In the genomic region with DNA sequence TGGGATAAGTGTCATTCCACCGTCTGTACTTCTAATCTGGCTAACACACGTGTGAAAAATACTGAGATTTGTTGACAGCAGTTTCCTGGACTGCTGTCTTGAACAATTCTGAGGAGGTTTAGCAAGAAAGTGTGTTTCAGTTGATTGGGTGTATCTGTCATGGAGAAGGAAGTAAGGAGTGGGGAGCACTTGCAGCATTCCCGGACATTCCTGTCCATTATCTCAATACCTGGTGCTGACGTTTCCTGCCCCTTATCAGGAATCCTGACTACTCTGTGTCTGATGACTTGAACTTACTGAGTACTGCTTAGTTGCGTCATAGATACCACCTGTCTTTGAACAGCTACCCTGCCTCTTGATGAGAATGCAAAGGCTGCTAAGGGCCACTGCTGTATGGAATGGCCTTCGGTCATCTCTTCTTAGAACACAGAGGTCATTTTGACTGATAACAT, we compare ENCODE assay signal across 1 cellular context.
TF ChIP-seq lines count a peak whose summit lies in the region.

No MANE protein-coding gene starts in this region.

TF ChIP-seq in K562, 482 proteins besides CTCF, POLR2A, EP300 and RAD21 (continued from another document):
- TF ChIP-seq HDAC2 (IDR thresholded peaks at IDR 0.05) (no peak), RBFOX2 (IDR thresholded peaks at IDR 0.05; ENCODE audit: low read depth, low read length) (no peak), TGIF2 (CRISPR knock-in tag; IDR thresholded peaks at IDR 0.05) (no peak), TAL1 (IDR thresholded peaks at IDR 0.05) (peak; percentile 33), ARID2 (IDR thresholded peaks at IDR 0.05) (no peak), ZNF75A (CRISPR knock-in tag; IDR thresholded peaks at IDR 0.05) (no peak), CREM (IDR thresholded peaks at IDR 0.05; ENCODE audit: low read depth) (peak; percentile 32), ZNF79 (CRISPR knock-in tag; IDR thresholded peaks at IDR 0.05; ENCODE audit: low read depth) (no peak), NUFIP1 (IDR thresholded peaks at IDR 0.05; ENCODE audit: partially characterized antibody) (no peak), ETV6 (IDR thresholded peaks at IDR 0.05; ENCODE audit: borderline replicate concordance in 1 of 2, low read depth in 2 of 2, low read length in 1 of 2) (no peak), ETV6 (CRISPR knock-in tag; IDR thresholded peaks at IDR 0.05; ENCODE audit: borderline replicate concordance) (no peak), ZNF311 (CRISPR knock-in tag; IDR thresholded peaks at IDR 0.05) (no peak), JUNB (CRISPR knock-in tag; conservative IDR thresholded peaks at IDR 0.05) (no peak), ATF7 (IDR thresholded peaks at IDR 0.05) (0 out of 2 replicates have a peak, but pooled peaks have one; percentile 15), SIN3B (IDR thresholded peaks at IDR 0.05; ENCODE audit: low read depth) (no peak), HNRNPL (IDR thresholded peaks at IDR 0.05; ENCODE audit: low read depth, low read length) (no peak), HDAC6 (IDR thresholded peaks at IDR 0.05; ENCODE audit: low read depth, low read length) (no peak), ZSCAN32 (CRISPR knock-in tag; IDR thresholded peaks at IDR 0.05) (no peak), TBL1XR1 (IDR thresholded peaks at IDR 0.05; ENCODE audit: low read length in 2 of 2) (no peak), TAF7 (tag; IDR thresholded peaks at IDR 0.05) (no peak), ZNF717 (CRISPR knock-in tag; IDR thresholded peaks at IDR 0.05) (no peak), ZKSCAN3 (CRISPR knock-in tag; IDR thresholded peaks at IDR 0.05) (no peak), SRSF7 (optimal IDR thresholded peaks at IDR 0.05; ENCODE audit: low read depth, low read length) (no peak), POLR2AphosphoS2 (IDR thresholded peaks at IDR 0.05; ENCODE audit: low read length) (no peak), FOXJ2 (tag; IDR thresholded peaks at IDR 0.05) (no peak), GATAD2A (IDR thresholded peaks at IDR 0.05) (no peak), CC2D1A (IDR thresholded peaks at IDR 0.05) (no peak), SRSF1 (IDR thresholded peaks at IDR 0.05; ENCODE audit: low read depth, low read length) (no peak), RBBP5 (IDR thresholded peaks at IDR 0.05; ENCODE audit: borderline replicate concordance, insufficient read depth, low read length, poor library complexity, severe bottlenecking) (no peak), KAT2B (IDR thresholded peaks at IDR 0.05; ENCODE audit: low read depth, low read length) (no peak), ZNF696 (CRISPR knock-in tag; conservative IDR thresholded peaks at IDR 0.05) (no peak), BRCA1 (IDR thresholded peaks at IDR 0.05) (no peak), BRCA1 (CRISPR knock-in tag; IDR thresholded peaks at IDR 0.05) (no peak), MCM3 (IDR thresholded peaks at IDR 0.05) (no peak), EP400 (IDR thresholded peaks at IDR 0.05) (no peak), TAF1 (IDR thresholded peaks at IDR 0.05; ENCODE audit: control insufficient read depth, extremely low read depth, insufficient read depth, low read length, severe bottlenecking) (no peak), CBX5 (IDR thresholded peaks at IDR 0.05; ENCODE audit: borderline replicate concordance, low read depth) (no peak), CBX8 (IDR thresholded peaks at IDR 0.05; ENCODE audit: borderline replicate concordance, extremely low read depth, low read depth, low read length, poor library complexity, severe bottlenecking) (no peak), DIDO1 (tag; IDR thresholded peaks at IDR 0.05; ENCODE audit: low read depth) (no peak), CHD1 (IDR thresholded peaks at IDR 0.05; ENCODE audit: low read length) (no peak), EHMT2 (IDR thresholded peaks at IDR 0.05) (no peak), HNRNPLL (IDR thresholded peaks at IDR 0.05; ENCODE audit: low read depth, low read length, poor library complexity, severe bottlenecking) (no peak), STAT5B (CRISPR knock-in tag; IDR thresholded peaks at IDR 0.05) (no peak), ZBTB17 (CRISPR knock-in tag; IDR thresholded peaks at IDR 0.05) (no peak)
- TF ChIP-seq, protein P1, sequence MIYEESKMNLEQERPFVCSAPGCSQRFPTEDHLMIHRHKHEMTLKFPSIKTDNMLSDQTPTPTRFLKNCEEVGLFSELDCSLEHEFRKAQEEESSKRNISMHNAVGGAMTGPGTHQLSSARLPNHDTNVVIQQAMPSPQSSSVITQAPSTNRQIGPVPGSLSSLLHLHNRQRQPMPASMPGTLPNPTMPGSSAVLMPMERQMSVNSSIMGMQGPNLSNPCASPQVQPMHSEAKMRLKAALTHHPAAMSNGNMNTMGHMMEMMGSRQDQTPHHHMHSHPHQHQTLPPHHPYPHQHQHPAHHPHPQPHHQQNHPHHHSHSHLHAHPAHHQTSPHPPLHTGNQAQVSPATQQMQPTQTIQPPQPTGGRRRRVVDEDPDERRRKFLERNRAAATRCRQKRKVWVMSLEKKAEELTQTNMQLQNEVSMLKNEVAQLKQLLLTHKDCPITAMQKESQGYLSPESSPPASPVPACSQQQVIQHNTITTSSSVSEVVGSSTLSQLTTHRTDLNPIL (CRISPR knock-in tag; IDR thresholded peaks at IDR 0.05) = no peak
- TF ChIP-seq, protein P2, sequence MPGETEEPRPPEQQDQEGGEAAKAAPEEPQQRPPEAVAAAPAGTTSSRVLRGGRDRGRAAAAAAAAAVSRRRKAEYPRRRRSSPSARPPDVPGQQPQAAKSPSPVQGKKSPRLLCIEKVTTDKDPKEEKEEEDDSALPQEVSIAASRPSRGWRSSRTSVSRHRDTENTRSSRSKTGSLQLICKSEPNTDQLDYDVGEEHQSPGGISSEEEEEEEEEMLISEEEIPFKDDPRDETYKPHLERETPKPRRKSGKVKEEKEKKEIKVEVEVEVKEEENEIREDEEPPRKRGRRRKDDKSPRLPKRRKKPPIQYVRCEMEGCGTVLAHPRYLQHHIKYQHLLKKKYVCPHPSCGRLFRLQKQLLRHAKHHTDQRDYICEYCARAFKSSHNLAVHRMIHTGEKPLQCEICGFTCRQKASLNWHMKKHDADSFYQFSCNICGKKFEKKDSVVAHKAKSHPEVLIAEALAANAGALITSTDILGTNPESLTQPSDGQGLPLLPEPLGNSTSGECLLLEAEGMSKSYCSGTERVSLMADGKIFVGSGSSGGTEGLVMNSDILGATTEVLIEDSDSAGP (CRISPR knock-in tag; IDR thresholded peaks at IDR 0.05) = no peak
- TF ChIP-seq, protein P3, sequence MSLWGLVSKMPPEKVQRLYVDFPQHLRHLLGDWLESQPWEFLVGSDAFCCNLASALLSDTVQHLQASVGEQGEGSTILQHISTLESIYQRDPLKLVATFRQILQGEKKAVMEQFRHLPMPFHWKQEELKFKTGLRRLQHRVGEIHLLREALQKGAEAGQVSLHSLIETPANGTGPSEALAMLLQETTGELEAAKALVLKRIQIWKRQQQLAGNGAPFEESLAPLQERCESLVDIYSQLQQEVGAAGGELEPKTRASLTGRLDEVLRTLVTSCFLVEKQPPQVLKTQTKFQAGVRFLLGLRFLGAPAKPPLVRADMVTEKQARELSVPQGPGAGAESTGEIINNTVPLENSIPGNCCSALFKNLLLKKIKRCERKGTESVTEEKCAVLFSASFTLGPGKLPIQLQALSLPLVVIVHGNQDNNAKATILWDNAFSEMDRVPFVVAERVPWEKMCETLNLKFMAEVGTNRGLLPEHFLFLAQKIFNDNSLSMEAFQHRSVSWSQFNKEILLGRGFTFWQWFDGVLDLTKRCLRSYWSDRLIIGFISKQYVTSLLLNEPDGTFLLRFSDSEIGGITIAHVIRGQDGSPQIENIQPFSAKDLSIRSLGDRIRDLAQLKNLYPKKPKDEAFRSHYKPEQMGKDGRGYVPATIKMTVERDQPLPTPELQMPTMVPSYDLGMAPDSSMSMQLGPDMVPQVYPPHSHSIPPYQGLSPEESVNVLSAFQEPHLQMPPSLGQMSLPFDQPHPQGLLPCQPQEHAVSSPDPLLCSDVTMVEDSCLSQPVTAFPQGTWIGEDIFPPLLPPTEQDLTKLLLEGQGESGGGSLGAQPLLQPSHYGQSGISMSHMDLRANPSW (CRISPR knock-in tag; IDR thresholded peaks at IDR 0.05) = no peak
- TF ChIP-seq, protein P4, sequence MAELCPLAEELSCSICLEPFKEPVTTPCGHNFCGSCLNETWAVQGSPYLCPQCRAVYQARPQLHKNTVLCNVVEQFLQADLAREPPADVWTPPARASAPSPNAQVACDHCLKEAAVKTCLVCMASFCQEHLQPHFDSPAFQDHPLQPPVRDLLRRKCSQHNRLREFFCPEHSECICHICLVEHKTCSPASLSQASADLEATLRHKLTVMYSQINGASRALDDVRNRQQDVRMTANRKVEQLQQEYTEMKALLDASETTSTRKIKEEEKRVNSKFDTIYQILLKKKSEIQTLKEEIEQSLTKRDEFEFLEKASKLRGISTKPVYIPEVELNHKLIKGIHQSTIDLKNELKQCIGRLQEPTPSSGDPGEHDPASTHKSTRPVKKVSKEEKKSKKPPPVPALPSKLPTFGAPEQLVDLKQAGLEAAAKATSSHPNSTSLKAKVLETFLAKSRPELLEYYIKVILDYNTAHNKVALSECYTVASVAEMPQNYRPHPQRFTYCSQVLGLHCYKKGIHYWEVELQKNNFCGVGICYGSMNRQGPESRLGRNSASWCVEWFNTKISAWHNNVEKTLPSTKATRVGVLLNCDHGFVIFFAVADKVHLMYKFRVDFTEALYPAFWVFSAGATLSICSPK (IDR thresholded peaks at IDR 0.05; ENCODE audit: borderline replicate concordance) = no peak
- TF ChIP-seq, protein P5, sequence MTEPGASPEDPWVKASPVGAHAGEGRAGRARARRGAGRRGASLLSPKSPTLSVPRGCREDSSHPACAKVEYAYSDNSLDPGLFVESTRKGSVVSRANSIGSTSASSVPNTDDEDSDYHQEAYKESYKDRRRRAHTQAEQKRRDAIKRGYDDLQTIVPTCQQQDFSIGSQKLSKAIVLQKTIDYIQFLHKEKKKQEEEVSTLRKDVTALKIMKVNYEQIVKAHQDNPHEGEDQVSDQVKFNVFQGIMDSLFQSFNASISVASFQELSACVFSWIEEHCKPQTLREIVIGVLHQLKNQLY (CRISPR knock-in tag; conservative IDR thresholded peaks at IDR 0.05) = no peak
- TF ChIP-seq, protein P6, sequence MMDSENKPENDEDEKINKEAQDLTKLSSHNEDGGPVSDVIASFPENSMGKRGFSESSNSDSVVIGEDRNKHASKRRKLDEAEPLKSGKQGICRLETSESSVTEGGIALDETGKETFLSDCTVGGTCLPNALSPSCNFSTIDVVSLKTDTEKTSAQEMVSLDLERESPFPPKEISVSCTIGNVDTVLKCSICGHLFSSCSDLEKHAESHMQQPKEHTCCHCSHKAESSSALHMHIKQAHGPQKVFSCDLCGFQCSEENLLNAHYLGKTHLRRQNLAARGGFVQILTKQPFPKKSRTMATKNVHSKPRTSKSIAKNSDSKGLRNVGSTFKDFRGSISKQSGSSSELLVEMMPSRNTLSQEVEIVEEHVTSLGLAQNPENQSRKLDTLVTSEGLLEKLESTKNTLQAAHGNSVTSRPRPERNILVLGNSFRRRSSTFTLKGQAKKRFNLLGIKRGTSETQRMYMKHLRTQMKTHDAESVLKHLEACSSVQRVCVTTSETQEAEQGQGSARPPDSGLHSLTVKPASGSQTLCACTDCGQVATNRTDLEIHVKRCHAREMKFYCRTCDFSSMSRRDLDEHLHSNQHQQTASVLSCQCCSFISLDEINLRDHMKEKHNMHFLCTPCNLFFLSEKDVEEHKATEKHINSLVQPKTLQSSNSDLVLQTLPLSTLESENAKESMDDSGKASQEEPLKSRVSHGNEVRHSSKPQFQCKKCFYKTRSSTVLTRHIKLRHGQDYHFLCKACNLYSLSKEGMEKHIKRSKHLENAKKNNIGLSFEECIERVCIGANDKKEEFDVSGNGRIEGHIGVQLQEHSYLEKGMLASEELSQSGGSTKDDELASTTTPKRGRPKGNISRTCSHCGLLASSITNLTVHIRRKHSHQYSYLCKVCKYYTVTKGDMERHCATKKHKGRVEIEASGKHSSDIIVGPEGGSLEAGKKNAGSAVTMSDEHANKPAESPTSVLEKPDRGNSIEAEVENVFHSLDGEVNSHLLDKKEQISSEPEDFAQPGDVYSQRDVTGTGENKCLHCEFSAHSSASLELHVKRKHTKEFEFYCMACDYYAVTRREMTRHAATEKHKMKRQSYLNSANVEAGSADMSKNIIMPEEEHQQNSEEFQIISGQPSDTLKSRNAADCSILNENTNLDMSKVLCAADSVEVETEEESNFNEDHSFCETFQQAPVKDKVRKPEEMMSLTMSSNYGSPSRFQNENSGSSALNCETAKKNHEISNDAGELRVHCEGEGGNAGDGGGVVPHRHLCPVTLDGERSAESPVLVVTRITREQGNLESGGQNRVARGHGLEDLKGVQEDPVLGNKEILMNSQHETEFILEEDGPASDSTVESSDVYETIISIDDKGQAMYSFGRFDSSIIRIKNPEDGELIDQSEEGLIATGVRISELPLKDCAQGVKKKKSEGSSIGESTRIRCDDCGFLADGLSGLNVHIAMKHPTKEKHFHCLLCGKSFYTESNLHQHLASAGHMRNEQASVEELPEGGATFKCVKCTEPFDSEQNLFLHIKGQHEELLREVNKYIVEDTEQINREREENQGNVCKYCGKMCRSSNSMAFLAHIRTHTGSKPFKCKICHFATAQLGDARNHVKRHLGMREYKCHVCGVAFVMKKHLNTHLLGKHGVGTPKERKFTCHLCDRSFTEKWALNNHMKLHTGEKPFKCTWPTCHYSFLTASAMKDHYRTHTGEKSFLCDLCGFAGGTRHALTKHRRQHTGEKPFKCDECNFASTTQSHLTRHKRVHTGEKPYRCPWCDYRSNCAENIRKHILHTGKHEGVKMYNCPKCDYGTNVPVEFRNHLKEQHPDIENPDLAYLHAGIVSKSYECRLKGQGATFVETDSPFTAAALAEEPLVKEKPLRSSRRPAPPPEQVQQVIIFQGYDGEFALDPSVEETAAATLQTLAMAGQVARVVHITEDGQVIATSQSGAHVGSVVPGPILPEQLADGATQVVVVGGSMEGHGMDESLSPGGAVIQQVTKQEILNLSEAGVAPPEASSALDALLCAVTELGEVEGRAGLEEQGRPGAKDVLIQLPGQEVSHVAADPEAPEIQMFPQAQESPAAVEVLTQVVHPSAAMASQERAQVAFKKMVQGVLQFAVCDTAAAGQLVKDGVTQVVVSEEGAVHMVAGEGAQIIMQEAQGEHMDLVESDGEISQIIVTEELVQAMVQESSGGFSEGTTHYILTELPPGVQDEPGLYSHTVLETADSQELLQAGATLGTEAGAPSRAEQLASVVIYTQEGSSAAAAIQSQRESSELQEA (IDR thresholded peaks at IDR 0.05; ENCODE audit: low read depth) = no peak
- TF ChIP-seq, protein P7, sequence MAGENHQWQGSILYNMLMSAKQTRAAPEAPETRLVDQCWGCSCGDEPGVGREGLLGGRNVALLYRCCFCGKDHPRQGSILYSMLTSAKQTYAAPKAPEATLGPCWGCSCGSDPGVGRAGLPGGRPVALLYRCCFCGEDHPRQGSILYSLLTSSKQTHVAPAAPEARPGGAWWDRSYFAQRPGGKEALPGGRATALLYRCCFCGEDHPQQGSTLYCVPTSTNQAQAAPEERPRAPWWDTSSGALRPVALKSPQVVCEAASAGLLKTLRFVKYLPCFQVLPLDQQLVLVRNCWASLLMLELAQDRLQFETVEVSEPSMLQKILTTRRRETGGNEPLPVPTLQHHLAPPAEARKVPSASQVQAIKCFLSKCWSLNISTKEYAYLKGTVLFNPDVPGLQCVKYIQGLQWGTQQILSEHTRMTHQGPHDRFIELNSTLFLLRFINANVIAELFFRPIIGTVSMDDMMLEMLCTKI (IDR thresholded peaks at IDR 0.05; ENCODE audit: partially characterized antibody) = no peak
- TF ChIP-seq, protein P8, sequence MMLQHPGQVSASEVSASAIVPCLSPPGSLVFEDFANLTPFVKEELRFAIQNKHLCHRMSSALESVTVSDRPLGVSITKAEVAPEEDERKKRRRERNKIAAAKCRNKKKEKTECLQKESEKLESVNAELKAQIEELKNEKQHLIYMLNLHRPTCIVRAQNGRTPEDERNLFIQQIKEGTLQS (IDR thresholded peaks at IDR 0.05) = peak; percentile 69
- TF ChIP-seq, protein P8 (CRISPR knock-in tag; conservative IDR thresholded peaks at IDR 0.05) = no peak
